Comparison of ENCODE assay signal across 8 cellular contexts in genomic region chr15:91271565-91272153, GRCh38.
A peak's percentile ranks its signal among the peaks of the same experiment; 100 is the strongest.
DNase-seq lines count a peak whose midpoint lies in the region; ATAC-seq lines count a peak whose summit lies in the region.

No MANE protein-coding gene starts in this region.

- H3K36me3 Mint-ChIP-seq in activated CD4-positive, alpha-beta memory T cell treated with anti-CD3 and anti-CD28 coated beads, Interleukin-2, amount 10 ng/mL, durations not matched to agents 7 days and 5 days (ENCODE audit: low read depth) = no peaks in the 10 kb centered on the region
- H3K36me3 Mint-ChIP-seq in effector memory CD8-positive, alpha-beta T cell (ENCODE audit: insufficient read depth) = no peaks in the 10 kb centered on the region

- DNase-seq in EL (peak; percentile 61), NCI-H774 (lab: John Stamatoyannopoulos, UW) (peak; percentile 41), middle frontal gyrus (ENCODE audit: extremely low spot score, low spot score) (peak; percentile 60)
- peak; percentile 65 for DNase-seq in activated CD4-positive, alpha-beta memory T cell treated with anti-CD3 and anti-CD28 coated beads, Interleukin-2, amount 10 ng/mL, durations not matched to agents 7 days and 5 days
- peak; percentile 45 to 53 (median 49) for DNase-seq in effector memory CD8-positive, alpha-beta T cell
- peak; percentile 24 to 26 for DNase-seq in stimulated activated CD8-positive, alpha-beta memory T cell treated with anti-CD3 and anti-CD28 coated beads, Interleukin-4, amount 100 ng/mL, for 4 hours (ENCODE audit: low read depth in 2 of 2, low spot score in 1 of 2)

- no peak overlapping the region for H3K4me3 Mint-ChIP-seq in activated CD4-positive, alpha-beta memory T cell treated with anti-CD3 and anti-CD28 coated beads, Interleukin-2, amount 10 ng/mL, durations not matched to agents 7 days and 5 days
- no peak overlapping the region for H3K4me3 Mint-ChIP-seq in effector memory CD8-positive, alpha-beta T cell

- ATAC-seq in HG03175 (IDR thresholded peaks at IDR 0.05; ENCODE audit: unreplicated experiment) = peak; percentile 69
- ATAC-seq in effector memory CD8-positive, alpha-beta T cell (replicated peaks) = peak; percentile 53
- no peak for ATAC-seq in GM18909 (IDR thresholded peaks at IDR 0.05; ENCODE audit: poor library complexity, unreplicated experiment)

- peaks cover 8% of the 10 kb centered on the region for H3K4me1 Mint-ChIP-seq in activated CD4-positive, alpha-beta memory T cell treated with anti-CD3 and anti-CD28 coated beads, Interleukin-2, amount 10 ng/mL, durations not matched to agents 7 days and 5 days
- H3K4me1 Mint-ChIP-seq in effector memory CD8-positive, alpha-beta T cell (ENCODE audit: low read depth in 2 of 2) = peaks cover 0 to 4% of the 10 kb centered on the region in 2 donors

- POLR2A ChIA-PET in activated CD4-positive, alpha-beta memory T cell treated with anti-CD3 and anti-CD28 coated beads, Interleukin-2, amount 10 ng/mL, durations not matched to agents 7 days and 5 days (lab: Charles Lee) = interaction anchor here (0.9 to 1.0 kb wide), 3 partner anchors 285 to 340 kb away, joined by 3 to 5 read pairs (median 4); partner anchors contain the start of gene HDDC3

- CTCF ChIA-PET in activated CD4-positive, alpha-beta memory T cell treated with anti-CD3 and anti-CD28 coated beads, Interleukin-2, amount 10 ng/mL, durations not matched to agents 7 days and 5 days (lab: Charles Lee) = interaction anchor here (0.9 to 3.5 kb wide), 28 partner anchors 8 to 581 kb away, joined by 3 to 67 read pairs (median 4); partner anchors contain the start of gene HDDC3

- H3K9me3 Mint-ChIP-seq in activated CD4-positive, alpha-beta memory T cell treated with anti-CD3 and anti-CD28 coated beads, Interleukin-2, amount 10 ng/mL, durations not matched to agents 7 days and 5 days = peaks cover 5% of the 10 kb centered on the region
- peaks cover 0 to 2% of the 10 kb centered on the region in 2 donors for H3K9me3 Mint-ChIP-seq in effector memory CD8-positive, alpha-beta T cell

- H3K27ac Mint-ChIP-seq in activated CD4-positive, alpha-beta memory T cell treated with anti-CD3 and anti-CD28 coated beads, Interleukin-2, amount 10 ng/mL, durations not matched to agents 7 days and 5 days = no peak overlapping the region
- H3K27ac Mint-ChIP-seq in effector memory CD8-positive, alpha-beta T cell = no peak overlapping the region

- peaks cover 23% of the 10 kb centered on the region for H3K27me3 Mint-ChIP-seq in activated CD4-positive, alpha-beta memory T cell treated with anti-CD3 and anti-CD28 coated beads, Interleukin-2, amount 10 ng/mL, durations not matched to agents 7 days and 5 days
- peaks cover 25 to 48% of the 10 kb centered on the region in 2 donors for H3K27me3 Mint-ChIP-seq in effector memory CD8-positive, alpha-beta T cell
